ENCODE assay signal across 14 cellular contexts in the genomic region with DNA sequence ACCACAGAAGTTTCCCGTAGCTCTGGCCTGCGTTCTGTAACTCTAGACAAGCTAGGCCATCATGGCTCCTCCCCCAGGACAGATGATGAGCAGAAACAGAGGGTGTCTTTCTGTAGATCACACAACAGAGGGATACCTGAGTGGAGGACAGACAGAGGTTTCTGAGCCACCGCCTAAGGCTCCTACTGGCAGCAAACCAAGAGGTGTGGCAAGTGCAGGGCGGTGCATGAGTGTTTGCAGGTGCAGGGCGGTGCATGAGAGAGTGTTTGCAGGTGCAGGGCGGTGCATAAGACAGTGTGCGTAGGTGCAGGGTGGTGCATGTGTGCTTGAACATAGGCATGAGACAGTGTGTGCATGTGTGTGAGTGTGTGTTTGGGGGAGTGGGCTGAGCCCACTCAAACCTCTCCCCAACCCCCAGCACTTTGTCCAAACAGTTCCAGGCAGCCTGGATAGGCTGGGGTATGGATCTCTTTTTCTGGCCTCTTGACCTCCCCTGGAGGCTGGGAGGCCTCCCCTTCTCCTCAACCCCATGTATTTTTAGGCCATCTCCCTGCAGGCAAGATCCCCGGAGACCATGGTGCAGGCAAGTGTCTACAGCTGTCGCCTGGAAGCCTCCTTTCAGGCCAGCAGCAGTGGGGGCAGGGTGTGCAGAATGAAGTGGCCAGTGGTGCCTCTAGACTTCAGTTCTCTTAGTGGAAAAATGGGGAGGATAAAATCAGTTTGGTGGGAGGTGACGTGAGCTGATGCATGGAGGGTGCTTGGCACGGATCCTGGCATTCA. TPM values are rescaled to one million over a fixed set of nuclear protein-coding genes. Genes with fewer than 3 reads are reported as not detected.
A peak's percentile ranks its signal among the peaks of the same experiment; 100 is the strongest.
DNase-seq lines count a peak whose midpoint lies in the region; ATAC-seq and TF ChIP-seq lines count a peak whose summit lies in the region.
"Had no signal": no experiment of that assay in that cellular context is flagged by ENCODE, and none has a peak within 500 bp of the region (broad histone marks: within the 10 kb centered on the region; RNA-seq: fewer than 3 reads in every experiment).

No MANE protein-coding gene starts in this region.

- H3K36me3 Mint-ChIP-seq in osteocyte (ENCODE audit: unreplicated experiment): no peaks in the 10 kb centered on the region
- H3K36me3 Mint-ChIP-seq: activated naive CD4-positive, alpha-beta T cell treated with anti-CD3 and anti-CD28 coated beads, Interleukin-2, amount 10 ng/mL, durations not matched to agents 7 days and 5 days had no signal

- H3K27ac Mint-ChIP-seq in stimulated activated naive CD8-positive, alpha-beta T cell treated with anti-CD3 and anti-CD28 coated beads, Interleukin-15, amount 100 ng/mL, for 72 hours: peak overlapping the region in 1 of 2 donors; percentile 11
- no peak overlapping the region for H3K27ac Mint-ChIP-seq in osteocyte (ENCODE audit: unreplicated experiment)
- H3K27ac Mint-ChIP-seq: activated naive CD4-positive, alpha-beta T cell treated with anti-CD3 and anti-CD28 coated beads, Interleukin-2, amount 10 ng/mL, durations not matched to agents 7 days and 5 days had no signal

- no peak overlapping the region for H3K4me3 Mint-ChIP-seq in stimulated activated naive CD8-positive, alpha-beta T cell treated with anti-CD3 and anti-CD28 coated beads, Interleukin-15, amount 100 ng/mL, for 72 hours
- no peak overlapping the region for H3K4me3 Mint-ChIP-seq in osteocyte (ENCODE audit: unreplicated experiment)
- H3K4me3 Mint-ChIP-seq: activated naive CD4-positive, alpha-beta T cell treated with anti-CD3 and anti-CD28 coated beads, Interleukin-2, amount 10 ng/mL, durations not matched to agents 7 days and 5 days; central memory CD8-positive, alpha-beta T cell had no signal

- no peak overlapping the region for H3K27ac ChIP-seq in foreskin keratinocyte
- H3K27ac ChIP-seq: uterus had no signal

- H3K4me1 Mint-ChIP-seq in stimulated activated naive CD8-positive, alpha-beta T cell treated with anti-CD3 and anti-CD28 coated beads, Interleukin-15, amount 100 ng/mL, for 72 hours: no peaks in the 10 kb centered on the region
- no peaks in the 10 kb centered on the region for H3K4me1 Mint-ChIP-seq in osteocyte (ENCODE audit: unreplicated experiment)
- H3K4me1 Mint-ChIP-seq: activated naive CD4-positive, alpha-beta T cell treated with anti-CD3 and anti-CD28 coated beads, Interleukin-2, amount 10 ng/mL, durations not matched to agents 7 days and 5 days; central memory CD8-positive, alpha-beta T cell had no signal

- peak; percentile 12 for ATAC-seq in stimulated activated naive CD8-positive, alpha-beta T cell treated with anti-CD3 and anti-CD28 coated beads, Interleukin-15, amount 100 ng/mL, for 72 hours
- ATAC-seq in stimulated activated naive CD8-positive, alpha-beta T cell treated with anti-CD3 and anti-CD28 coated beads, Interleukin-15, Interleukin-2, amounts not matched to agents 100 U/mL and 50 U/mL, for 24 hours: no peak
- ATAC-seq in foreskin keratinocyte (peak; percentile 67), HG03159 (IDR thresholded peaks at IDR 0.05; ENCODE audit: unreplicated experiment) (no peak), GM19351 (IDR thresholded peaks at IDR 0.05; ENCODE audit: unreplicated experiment) (no peak)

- no peak for DNase-seq in stimulated activated naive CD8-positive, alpha-beta T cell treated with anti-CD3 and anti-CD28 coated beads, Interleukin-15, amount 100 ng/mL, for 72 hours
- no peak for DNase-seq in stimulated activated naive CD8-positive, alpha-beta T cell treated with anti-CD3 and anti-CD28 coated beads, Interleukin-15, Interleukin-2, amounts not matched to agents 100 U/mL and 50 U/mL, for 24 hours
- peak; percentile 95 for DNase-seq in NCI-H510A treated with DMSO at 0.1 percent for 48 hours (lab: John Stamatoyannopoulos, UW)
- DNase-seq in foreskin keratinocyte: peak; percentile 18 to 52
- no peak for DNase-seq in DMS 273 treated with DMSO at 0.1 percent for 48 hours (lab: John Stamatoyannopoulos, UW)
- no peak for DNase-seq in osteocyte (ENCODE audit: extremely low spot score, unreplicated experiment)
- DNase-seq: activated CD8-positive, alpha-beta memory T cell treated with anti-CD3 and anti-CD28 coated beads for 24 hours; activated naive CD4-positive, alpha-beta T cell treated with anti-CD3 and anti-CD28 coated beads, Interleukin-2, amount 10 ng/mL, durations not matched to agents 7 days and 5 days; GOT3; stimulated activated CD4-positive, alpha-beta T cell treated with anti-CD3 and anti-CD28 coated beads, Interleukin-15, amount 100 ng/mL, for 24 hours; uterus had no signal

- no peaks in the 10 kb centered on the region for H3K4me1 ChIP-seq in foreskin keratinocyte

- H3K27me3 ChIP-seq in foreskin keratinocyte: peaks cover 40% of the 10 kb centered on the region
- H3K27me3 ChIP-seq: uterus had no signal

- H3K9me3 Mint-ChIP-seq in stimulated activated naive CD8-positive, alpha-beta T cell treated with anti-CD3 and anti-CD28 coated beads, Interleukin-15, amount 100 ng/mL, for 72 hours: no peaks in the 10 kb centered on the region
- H3K9me3 Mint-ChIP-seq in osteocyte (ENCODE audit: unreplicated experiment): no peaks in the 10 kb centered on the region
- H3K9me3 Mint-ChIP-seq: activated naive CD4-positive, alpha-beta T cell treated with anti-CD3 and anti-CD28 coated beads, Interleukin-2, amount 10 ng/mL, durations not matched to agents 7 days and 5 days; central memory CD8-positive, alpha-beta T cell had no signal

- H3K27me3 Mint-ChIP-seq in stimulated activated naive CD8-positive, alpha-beta T cell treated with anti-CD3 and anti-CD28 coated beads, Interleukin-15, amount 100 ng/mL, for 72 hours: peaks cover 51% of the 10 kb centered on the region
- peaks cover 35% of the 10 kb centered on the region for H3K27me3 Mint-ChIP-seq in osteocyte (ENCODE audit: unreplicated experiment)

- no peak for TF ChIP-seq CTCF in foreskin keratinocyte (conservative IDR thresholded peaks at IDR 0.05)
- no peak for TF ChIP-seq CTCF in osteocyte (IDR thresholded peaks at IDR 0.05)

RNA-seq across cellular contexts. Expression of a gene that starts 53.4 kb away (rescaled TPM):
- total RNA-seq in foreskin keratinocyte (10.5 and 12.4 TPM in 2 replicates), osteocyte (21.4 and 23.2 TPM in 2 replicates)
- 7.6 and 7.8 TPM in 2 replicates for polyA plus RNA-seq in foreskin keratinocyte

Comparison
In these comparisons a context has a peak if more than half of its experiments do, and no peak if none do; other contexts are left out.
1. ATAC-seq: peak in stimulated activated naive CD8-positive, alpha-beta T cell treated with anti-CD3 and anti-CD28 coated beads, Interleukin-15, amount 100 ng/mL, for 72 hours (single experiment) and foreskin keratinocyte (single experiment); none in stimulated activated naive CD8-positive, alpha-beta T cell treated with anti-CD3 and anti-CD28 coated beads, Interleukin-15, Interleukin-2, amounts not matched to agents 100 U/mL and 50 U/mL, for 24 hours (single experiment), HG03159 (single experiment) and GM19351 (single experiment).
2. DNase-seq: peak in NCI-H510A treated with DMSO at 0.1 percent for 48 hours (single experiment) and foreskin keratinocyte (2 of 2); none in stimulated activated naive CD8-positive, alpha-beta T cell treated with anti-CD3 and anti-CD28 coated beads, Interleukin-15, amount 100 ng/mL, for 72 hours (0 of 2), stimulated activated naive CD8-positive, alpha-beta T cell treated with anti-CD3 and anti-CD28 coated beads, Interleukin-15, Interleukin-2, amounts not matched to agents 100 U/mL and 50 U/mL, for 24 hours (single experiment), DMS 273 treated with DMSO at 0.1 percent for 48 hours (single experiment) and osteocyte (single experiment).